Comparison of ENCODE assay signal across 11 cellular contexts in genomic region chr3:81867875-81868274, GRCh38.
"Had no signal": no experiment of that assay in that cellular context is flagged by ENCODE, and none has a peak within 500 bp of the region (broad histone marks: within the 10 kb centered on the region; RNA-seq: fewer than 3 reads in every experiment).

No MANE protein-coding gene starts in this region.

- FAIRE-seq: H1, H54 had no signal

- H3K27ac ChIP-seq: GM23248 had no signal

- DNase-seq: GM23248, GOT3, H7, H9, HCEC 1CT, HFFc6 had no signal

- H2AFZ ChIP-seq: GM23248, GM23338 had no signal

- ATAC-seq: GM23338, HCT116 had no signal

- H3K36me3 ChIP-seq: HAP-1 had no signal

- H3K9ac ChIP-seq: GM23248 had no signal

- H3K4me3 ChIP-seq: GM23248, GM23338, HAP-1 had no signal

- H3K4me2 ChIP-seq: GM23338 had no signal

- H3K9me3 ChIP-seq: HAP-1 had no signal
